ENCODE assay signal across 12 cellular contexts in the genomic region with DNA sequence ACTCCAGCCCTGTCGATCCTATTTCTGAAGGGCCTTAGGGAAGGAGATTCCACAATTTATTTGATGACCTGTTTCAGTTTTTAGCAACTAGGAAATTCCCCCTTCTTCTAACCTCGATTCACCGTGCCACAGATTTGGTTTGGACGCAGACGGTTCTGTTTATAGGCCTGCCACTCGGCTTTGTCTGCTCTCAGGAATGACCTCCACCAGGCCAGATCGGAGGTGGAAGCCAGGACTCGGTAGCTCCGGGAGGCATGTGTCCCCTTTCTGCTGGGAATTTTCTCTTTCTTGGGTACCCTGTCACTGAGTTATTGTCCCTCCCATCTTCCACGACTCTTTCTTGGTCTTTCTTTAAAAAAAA.
DNase-seq lines count a peak whose midpoint lies in the region; ATAC-seq and TF ChIP-seq lines count a peak whose summit lies in the region.
"Had no signal": no experiment of that assay in that cellular context is flagged by ENCODE, and none has a peak within 500 bp of the region (broad histone marks: within the 10 kb centered on the region; RNA-seq: fewer than 3 reads in every experiment).

No MANE protein-coding gene starts in this region.

- H3K27me3 Mint-ChIP-seq in brain = peaks cover 50% of the 10 kb centered on the region
- H3K27me3 Mint-ChIP-seq in stimulated activated naive B cell treated with anti-CD40 and anti-IgM and Interleukin-4, amounts not matched to agents 10 μg/mL and 1 μg/mL and 100 μg/mL, for 72 hours = peaks cover 33 to 52% of the 10 kb centered on the region in 2 donors
- peaks cover 45% of the 10 kb centered on the region for H3K27me3 Mint-ChIP-seq in activated CD4-positive, alpha-beta T cell treated with anti-CD3 and anti-CD28 coated beads, Interleukin-2, amount 10 ng/mL, durations not matched to agents 7 days and 5 days

- H2AFZ ChIP-seq in MM.1S (ENCODE audit: low read length) = no peak overlapping the region

- no peak for TF ChIP-seq CTCF in brain (conservative IDR thresholded peaks at IDR 0.05)
- TF ChIP-seq CTCF in lower lobe of right lung (IDR thresholded peaks at IDR 0.05) = no peak
- no peak for TF ChIP-seq CTCF in prostate gland (IDR thresholded peaks at IDR 0.05)
- TF ChIP-seq CTCF in MM.1S (IDR thresholded peaks at IDR 0.05; ENCODE audit: low read length) = no peak

- no peaks in the 10 kb centered on the region for H3F3A ChIP-seq in MM.1S (ENCODE audit: insufficient read depth, low read length)

- H3K4me3 ChIP-seq in HUES6 (ENCODE audit: low read depth, low read length) = peak overlapping the region; percentile 60
- H3K4me3 ChIP-seq in lower lobe of right lung = peak overlapping the region; percentile 41
- H3K4me3 ChIP-seq in prostate gland = no peak overlapping the region
- no peak overlapping the region for H3K4me3 ChIP-seq in MM.1S (ENCODE audit: low read length)

- POLR2A ChIA-PET in activated CD4-positive, alpha-beta T cell treated with anti-CD3 and anti-CD28 coated beads, Interleukin-2, amount 10 ng/mL, durations not matched to agents 7 days and 5 days (lab: Charles Lee) = no interaction called here

- peak in 1 of 2 donors; percentile 28 for ATAC-seq in lower lobe of right lung
- ATAC-seq in stimulated activated naive B cell treated with anti-CD40 and anti-IgM and Interleukin-4, amounts not matched to agents 10 μg/mL and 1 μg/mL and 100 μg/mL, for 72 hours (replicated peaks) = no peak

- CTCF ChIA-PET in activated CD4-positive, alpha-beta T cell treated with anti-CD3 and anti-CD28 coated beads, Interleukin-2, amount 10 ng/mL, durations not matched to agents 7 days and 5 days (lab: Charles Lee) = interaction anchor here (0.6 kb wide), 1 partner anchor 12 kb away, joined by 5 read pairs; no protein-coding TSS in a partner anchor

- H3K9me2 ChIP-seq in MM.1S (replicated peaks; ENCODE audit: insufficient read depth, low read length) = no peaks in the 10 kb centered on the region

- no peaks in the 10 kb centered on the region for H3K36me3 ChIP-seq in HUES6 (ENCODE audit: control insufficient read depth, insufficient read depth, low read length)
- H3K36me3 ChIP-seq in lower lobe of right lung = no peaks in the 10 kb centered on the region
- H3K36me3 ChIP-seq in prostate gland = no peaks in the 10 kb centered on the region
- H3K36me3 ChIP-seq in MM.1S (replicated peaks; ENCODE audit: insufficient read depth, low read length) = no peaks in the 10 kb centered on the region

- DNase-seq in lower lobe of right lung = no peak
- DNase-seq in stimulated activated naive B cell treated with anti-CD40 and anti-IgM and Interleukin-4, amounts not matched to agents 10 μg/mL and 1 μg/mL and 100 μg/mL, for 72 hours = no peak
- DNase-seq in prostate gland (ENCODE audit: low spot score) = no peak
- DNase-seq in MM.1S = no peak
- DNase-seq in activated CD4-positive, alpha-beta T cell treated with anti-CD3 and anti-CD28 coated beads, Interleukin-2, amount 10 ng/mL, durations not matched to agents 7 days and 5 days = no peak
- DNase-seq: activated CD4-positive, CD25-positive, alpha-beta regulatory T cell treated with anti-CD3 and anti-CD28 coated beads, Interleukin-2, amount 50 U/mL, for 72 hours; central memory CD4-positive, alpha-beta T cell; stimulated activated CD4-positive, alpha-beta T cell treated with anti-CD3 and anti-CD28 coated beads, Interleukin-12 subunit alpha, Interleukin-12 subunit beta, amount 100 ng/mL, for 4 hours had no signal

- H3K27me3 ChIP-seq in HUES6 (ENCODE audit: control insufficient read depth, insufficient read depth, low read length) (peaks cover 92% of the 10 kb centered on the region), lower lobe of right lung (ENCODE audit: low read depth) (peaks cover 23% of the 10 kb centered on the region), prostate gland (replicated peaks; ENCODE audit: insufficient read depth) (no peaks in the 10 kb centered on the region), MM.1S (replicated peaks; ENCODE audit: insufficient read depth, low read length) (no peaks in the 10 kb centered on the region)

- intact Hi-C loops in lower lobe of right lung (cut with DNase I) (no loop called here), prostate gland (cut with DNase I) (no loop called here)

- H3K9ac ChIP-seq in HUES6 (ENCODE audit: low read length) (peak overlapping the region; percentile 54), MM.1S (ENCODE audit: low read length) (no peak overlapping the region)

- peak overlapping the region; percentile 7 to 78 (median 73) for H3K4me3 Mint-ChIP-seq in brain
- H3K4me3 Mint-ChIP-seq in stimulated activated naive B cell treated with anti-CD40 and anti-IgM and Interleukin-4, amounts not matched to agents 10 μg/mL and 1 μg/mL and 100 μg/mL, for 72 hours = peak overlapping the region; percentile 59 to 68
- no peak overlapping the region for H3K4me3 Mint-ChIP-seq in activated CD4-positive, alpha-beta T cell treated with anti-CD3 and anti-CD28 coated beads, Interleukin-2, amount 10 ng/mL, durations not matched to agents 7 days and 5 days

- H3K9me3 Mint-ChIP-seq in brain = no peaks in the 10 kb centered on the region
- H3K9me3 Mint-ChIP-seq in stimulated activated naive B cell treated with anti-CD40 and anti-IgM and Interleukin-4, amounts not matched to agents 10 μg/mL and 1 μg/mL and 100 μg/mL, for 72 hours = no peaks in the 10 kb centered on the region
- no peaks in the 10 kb centered on the region for H3K9me3 Mint-ChIP-seq in activated CD4-positive, alpha-beta T cell treated with anti-CD3 and anti-CD28 coated beads, Interleukin-2, amount 10 ng/mL, durations not matched to agents 7 days and 5 days
- H3K9me3 Mint-ChIP-seq: activated naive CD4-positive, alpha-beta T cell treated with anti-CD3 and anti-CD28 coated beads, Interleukin-2, amount 50 U/mL, for 72 hours had no signal

- WGBS in prostate gland = 75% methylated on average over 10 of the region's 10 CpGs

- no peaks in the 10 kb centered on the region for H3K4me1 ChIP-seq in HUES6 (ENCODE audit: control insufficient read depth, insufficient read depth, low read length)
- peaks cover 11% of the 10 kb centered on the region for H3K4me1 ChIP-seq in lower lobe of right lung
- no peaks in the 10 kb centered on the region for H3K4me1 ChIP-seq in prostate gland (replicated peaks)
- no peaks in the 10 kb centered on the region for H3K4me1 ChIP-seq in MM.1S (ENCODE audit: low read length)

- no peak for TF ChIP-seq POLR2A in prostate gland (IDR thresholded peaks at IDR 0.05)

- H3K9me3 ChIP-seq in HUES6 (ENCODE audit: control insufficient read depth, insufficient read depth, low read depth, low read length) = no peaks in the 10 kb centered on the region
- no peaks in the 10 kb centered on the region for H3K9me3 ChIP-seq in lower lobe of right lung
- no peaks in the 10 kb centered on the region for H3K9me3 ChIP-seq in prostate gland
- H3K9me3 ChIP-seq in MM.1S (replicated peaks; ENCODE audit: insufficient read depth, low read length) = no peaks in the 10 kb centered on the region

- no peaks in the 10 kb centered on the region for H3K36me3 Mint-ChIP-seq in brain
- H3K36me3 Mint-ChIP-seq in stimulated activated naive B cell treated with anti-CD40 and anti-IgM and Interleukin-4, amounts not matched to agents 10 μg/mL and 1 μg/mL and 100 μg/mL, for 72 hours = no peaks in the 10 kb centered on the region
- no peaks in the 10 kb centered on the region for H3K36me3 Mint-ChIP-seq in activated CD4-positive, alpha-beta T cell treated with anti-CD3 and anti-CD28 coated beads, Interleukin-2, amount 10 ng/mL, durations not matched to agents 7 days and 5 days (ENCODE audit: low read depth)
- H3K36me3 Mint-ChIP-seq: activated naive CD4-positive, alpha-beta T cell treated with anti-CD3 and anti-CD28 coated beads, Interleukin-2, amount 50 U/mL, for 72 hours had no signal

- H3K4me1 Mint-ChIP-seq in brain = peaks cover 4% of the 10 kb centered on the region
- H3K4me1 Mint-ChIP-seq in stimulated activated naive B cell treated with anti-CD40 and anti-IgM and Interleukin-4, amounts not matched to agents 10 μg/mL and 1 μg/mL and 100 μg/mL, for 72 hours = peaks cover 6 to 9% of the 10 kb centered on the region in 2 donors
- peaks cover 3% of the 10 kb centered on the region for H3K4me1 Mint-ChIP-seq in activated CD4-positive, alpha-beta T cell treated with anti-CD3 and anti-CD28 coated beads, Interleukin-2, amount 10 ng/mL, durations not matched to agents 7 days and 5 days

- H3K27ac Mint-ChIP-seq in brain = peak overlapping the region in 1 of 5 experiments; percentile 50
- no peak overlapping the region for H3K27ac Mint-ChIP-seq in stimulated activated naive B cell treated with anti-CD40 and anti-IgM and Interleukin-4, amounts not matched to agents 10 μg/mL and 1 μg/mL and 100 μg/mL, for 72 hours
- H3K27ac Mint-ChIP-seq in activated CD4-positive, alpha-beta T cell treated with anti-CD3 and anti-CD28 coated beads, Interleukin-2, amount 10 ng/mL, durations not matched to agents 7 days and 5 days = no peak overlapping the region
- H3K27ac Mint-ChIP-seq: activated naive CD4-positive, alpha-beta T cell treated with anti-CD3 and anti-CD28 coated beads, Interleukin-2, amount 50 U/mL, for 72 hours had no signal

- H3K4me2 ChIP-seq in MM.1S (ENCODE audit: low read depth, low read length) = no peak overlapping the region

- H3K79me2 ChIP-seq in MM.1S (ENCODE audit: low read length) = no peaks in the 10 kb centered on the region

- H3K27ac ChIP-seq in HUES6 (ENCODE audit: low read depth, low read length) = no peak overlapping the region
- no peak overlapping the region for H3K27ac ChIP-seq in lower lobe of right lung
- no peak overlapping the region for H3K27ac ChIP-seq in prostate gland
- H3K27ac ChIP-seq in MM.1S (ENCODE audit: low read length) = no peak overlapping the region
- H3K27ac ChIP-seq: HL-60 had no signal

- no peaks in the 10 kb centered on the region for H4K20me1 ChIP-seq in MM.1S (ENCODE audit: insufficient read depth, low read length)

Comparison
In these comparisons a context has a peak if more than half of its experiments do, and no peak if none do; other contexts are left out.
1. H3K4me3 ChIP-seq: peak in HUES6 (single experiment) and lower lobe of right lung (single experiment); none in prostate gland (0 of 2) and MM.1S (single experiment).